In genomic region chr2:176854878-176855277, GRCh38 we compare ENCODE assay signal across 15 cellular contexts.
DNase-seq lines count a peak whose midpoint lies in the region; ATAC-seq and TF ChIP-seq lines count a peak whose summit lies in the region.
"Had no signal": no experiment of that assay in that cellular context is flagged by ENCODE, and none has a peak within 500 bp of the region (broad histone marks: within the 10 kb centered on the region; RNA-seq: fewer than 3 reads in every experiment).

No MANE protein-coding gene starts in this region.

- H3K4me1 Mint-ChIP-seq in activated CD4-positive, alpha-beta memory T cell treated with anti-CD3 and anti-CD28 coated beads, Interleukin-2, amount 10 ng/mL, durations not matched to agents 7 days and 5 days = peaks cover 53% of the 10 kb centered on the region
- H3K4me1 Mint-ChIP-seq in activated CD4-positive, alpha-beta memory T cell treated with anti-CD3 and anti-CD28 coated beads for 36 hours (ENCODE audit: low read depth) = peaks cover 19% of the 10 kb centered on the region
- peaks cover 16 to 73% (median 60%) of the 10 kb centered on the region in 4 donors for H3K4me1 Mint-ChIP-seq in naive thymus-derived CD8-positive, alpha-beta T cell

- H3K9me3 Mint-ChIP-seq in activated CD4-positive, alpha-beta memory T cell treated with anti-CD3 and anti-CD28 coated beads, Interleukin-2, amount 10 ng/mL, durations not matched to agents 7 days and 5 days = no peaks in the 10 kb centered on the region
- H3K9me3 Mint-ChIP-seq in activated CD4-positive, alpha-beta memory T cell treated with anti-CD3 and anti-CD28 coated beads for 36 hours = no peaks in the 10 kb centered on the region
- peaks cover 0 to 10% (median 0%) of the 10 kb centered on the region in 9 donors for H3K9me3 Mint-ChIP-seq in naive thymus-derived CD8-positive, alpha-beta T cell
- H3K9me3 Mint-ChIP-seq: dendritic cell treated with granulocyte-macrophage colony-stimulating factor and Interleukin-4, amounts not matched to agents 40 ng/mL and 50 ng/mL, for 4 days had no signal

- H3K4me3 Mint-ChIP-seq in activated CD4-positive, alpha-beta memory T cell treated with anti-CD3 and anti-CD28 coated beads, Interleukin-2, amount 10 ng/mL, durations not matched to agents 7 days and 5 days = no peak overlapping the region
- H3K4me3 Mint-ChIP-seq in activated CD4-positive, alpha-beta memory T cell treated with anti-CD3 and anti-CD28 coated beads for 36 hours = no peak overlapping the region
- H3K4me3 Mint-ChIP-seq in naive thymus-derived CD8-positive, alpha-beta T cell = peak overlapping the region in 1 of 10 donors; percentile 30
- H3K4me3 Mint-ChIP-seq: activated CD4-positive, alpha-beta T cell treated with anti-CD3 and anti-CD28 coated beads, Interleukin-2, amount 10 ng/mL, durations not matched to agents 24 days and 14 days; dendritic cell treated with granulocyte-macrophage colony-stimulating factor and Interleukin-4, amounts not matched to agents 40 ng/mL and 50 ng/mL, for 4 days had no signal

- H2AFZ ChIP-seq in Loucy (ENCODE audit: low read length) = peak overlapping the region; percentile 7; the same call in 1 of the 2 replicates

- peak overlapping the region; percentile 10 for H3K4me3 ChIP-seq in Loucy (ENCODE audit: low read length, poor library complexity, severe bottlenecking)
- H3K4me3 ChIP-seq: MG63 had no signal

- peaks cover 64% of the 10 kb centered on the region for H3K4me1 ChIP-seq in Loucy (ENCODE audit: insufficient read depth, low read length, poor library complexity, severe bottlenecking)

- H3K27me3 ChIP-seq in Loucy (ENCODE audit: insufficient read depth, low read length, poor library complexity, severe bottlenecking) = no peaks in the 10 kb centered on the region
- H3K27me3 ChIP-seq: MG63 had no signal

- CTCF ChIA-PET in activated CD4-positive, alpha-beta memory T cell treated with anti-CD3 and anti-CD28 coated beads, Interleukin-2, amount 10 ng/mL, durations not matched to agents 7 days and 5 days (lab: Charles Lee) = interaction anchor here (0.6 to 1.5 kb wide), 6 partner anchors 12 to 201 kb away, joined by 3 to 4 read pairs (median 3); no protein-coding TSS in a partner anchor
- CTCF ChIA-PET in activated CD4-positive, alpha-beta memory T cell treated with anti-CD3 and anti-CD28 coated beads for 36 hours (lab: Charles Lee) = no interaction called here

- no peak for DNase-seq in activated CD4-positive, alpha-beta memory T cell treated with anti-CD3 and anti-CD28 coated beads, Interleukin-2, amount 10 ng/mL, durations not matched to agents 7 days and 5 days
- DNase-seq in activated CD4-positive, alpha-beta memory T cell treated with anti-CD3 and anti-CD28 coated beads for 36 hours = no peak
- DNase-seq in NCI-H2196 treated with DMSO at 0.1 percent for 48 hours (lab: John Stamatoyannopoulos, UW; ENCODE audit: unreplicated experiment) = peak; percentile 54
- DNase-seq in naive thymus-derived CD8-positive, alpha-beta T cell = no peak
- DNase-seq in NCI-H1930 (lab: John Stamatoyannopoulos, UW) = no peak
- DNase-seq in NCI-H446 (lab: John Stamatoyannopoulos, UW) = no peak
- DNase-seq: activated CD4-positive, alpha-beta T cell treated with anti-CD3 and anti-CD28 coated beads, Interleukin-2, amount 10 ng/mL, durations not matched to agents 24 days and 14 days; anterior cingulate cortex; mammary epithelial cell; MG63; NCI-H187 treated with DMSO at 0.1 percent for 48 hours; NCI-H774; Right ventricle myocardium superior had no signal

- no peaks in the 10 kb centered on the region for H3K79me2 ChIP-seq in Loucy (ENCODE audit: insufficient read depth, low read length)

- peak overlapping the region; percentile 38 for H3K4me2 ChIP-seq in Loucy (ENCODE audit: low read depth, low read length, poor library complexity, severe bottlenecking)

- peaks cover 5% of the 10 kb centered on the region for H3K36me3 Mint-ChIP-seq in activated CD4-positive, alpha-beta memory T cell treated with anti-CD3 and anti-CD28 coated beads, Interleukin-2, amount 10 ng/mL, durations not matched to agents 7 days and 5 days (ENCODE audit: low read depth)
- H3K36me3 Mint-ChIP-seq in activated CD4-positive, alpha-beta memory T cell treated with anti-CD3 and anti-CD28 coated beads for 36 hours = no peaks in the 10 kb centered on the region
- H3K36me3 Mint-ChIP-seq in naive thymus-derived CD8-positive, alpha-beta T cell = peaks cover 0 to 7% (median 0%) of the 10 kb centered on the region in 3 donors

- POLR2A ChIA-PET in activated CD4-positive, alpha-beta memory T cell treated with anti-CD3 and anti-CD28 coated beads, Interleukin-2, amount 10 ng/mL, durations not matched to agents 7 days and 5 days (lab: Charles Lee) = interaction anchor here (1.3 to 1.8 kb wide), 2 partner anchors 11 to 357 kb away, joined by 3 to 8 read pairs; no protein-coding TSS in a partner anchor
- POLR2A ChIA-PET in activated CD4-positive, alpha-beta memory T cell treated with anti-CD3 and anti-CD28 coated beads for 36 hours (lab: Charles Lee) = no interaction called here
- POLR2A ChIA-PET in naive thymus-derived CD8-positive, alpha-beta T cell (lab: Charles Lee) = interaction anchor here (0.8 to 1.4 kb wide), 2 partner anchors 25 to 151 kb away, joined by 3 read pairs; no protein-coding TSS in a partner anchor

- H3K27me3 Mint-ChIP-seq in activated CD4-positive, alpha-beta memory T cell treated with anti-CD3 and anti-CD28 coated beads, Interleukin-2, amount 10 ng/mL, durations not matched to agents 7 days and 5 days = peaks cover 2% of the 10 kb centered on the region
- peaks cover under 1% of the 10 kb centered on the region for H3K27me3 Mint-ChIP-seq in activated CD4-positive, alpha-beta memory T cell treated with anti-CD3 and anti-CD28 coated beads for 36 hours
- H3K27me3 Mint-ChIP-seq in naive thymus-derived CD8-positive, alpha-beta T cell = no peaks in the 10 kb centered on the region
- H3K27me3 Mint-ChIP-seq: dendritic cell treated with granulocyte-macrophage colony-stimulating factor and Interleukin-4, amounts not matched to agents 40 ng/mL and 50 ng/mL, for 4 days had no signal

- H3K9me3 ChIP-seq in Loucy (ENCODE audit: insufficient read depth, low read depth, low read length) = no peaks in the 10 kb centered on the region
- H3K9me3 ChIP-seq: MG63 had no signal

- no peak for TF ChIP-seq CTCF in Loucy (conservative IDR thresholded peaks at IDR 0.05; ENCODE audit: low read length)

- H3K9me2 ChIP-seq in Loucy (replicated peaks; ENCODE audit: low read depth, low read length) = no peaks in the 10 kb centered on the region

- ATAC-seq in naive thymus-derived CD8-positive, alpha-beta T cell = no peak

- H3K9ac ChIP-seq in Loucy (ENCODE audit: low read depth, low read length, poor library complexity, severe bottlenecking) = no peak overlapping the region

- H4K20me1 ChIP-seq in Loucy (ENCODE audit: insufficient read depth, low read length, poor library complexity, severe bottlenecking) = no peaks in the 10 kb centered on the region

- H3K27ac Mint-ChIP-seq in activated CD4-positive, alpha-beta memory T cell treated with anti-CD3 and anti-CD28 coated beads, Interleukin-2, amount 10 ng/mL, durations not matched to agents 7 days and 5 days = peak overlapping the region; percentile 39
- no peak overlapping the region for H3K27ac Mint-ChIP-seq in activated CD4-positive, alpha-beta memory T cell treated with anti-CD3 and anti-CD28 coated beads for 36 hours
- peak overlapping the region in 7 of 10 donors; percentile 1 to 80 (median 37) for H3K27ac Mint-ChIP-seq in naive thymus-derived CD8-positive, alpha-beta T cell
- H3K27ac Mint-ChIP-seq: activated CD4-positive, alpha-beta T cell treated with anti-CD3 and anti-CD28 coated beads, Interleukin-2, amount 10 ng/mL, durations not matched to agents 24 days and 14 days; dendritic cell treated with granulocyte-macrophage colony-stimulating factor and Interleukin-4, amounts not matched to agents 40 ng/mL and 50 ng/mL, for 4 days had no signal

- intact Hi-C loops in activated CD4-positive, alpha-beta memory T cell treated with anti-CD3 and anti-CD28 coated beads for 36 hours (cut with micrococcal nuclease) = loop anchor here (2.0 kb wide), 1 partner anchor 28 kb away; no protein-coding TSS in a partner anchor

- H3K36me3 ChIP-seq in Loucy (ENCODE audit: insufficient read depth, low read length) = no peaks in the 10 kb centered on the region
- H3K36me3 ChIP-seq: MG63 had no signal

- H3F3A ChIP-seq in Loucy (ENCODE audit: low read depth) = no peaks in the 10 kb centered on the region
